ENCODE assay signal across 16 cellular contexts in genomic region chr17:71936977-71937376, GRCh38.
DNase-seq lines count a peak whose midpoint lies in the region; ATAC-seq, FAIRE-seq and TF ChIP-seq lines count a peak whose summit lies in the region.
"Had no signal": no experiment of that assay in that cellular context is flagged by ENCODE, and none has a peak within 500 bp of the region (broad histone marks: within the 10 kb centered on the region; RNA-seq: fewer than 3 reads in every experiment).

No MANE protein-coding gene starts in this region.

- no peak overlapping the region for H2AFZ ChIP-seq in GM23338
- H2AFZ ChIP-seq in trophoblast cell (ENCODE audit: insufficient read depth, low read length, poor library complexity) = no peak overlapping the region

- no peak overlapping the region for H2BK12ac ChIP-seq in trophoblast cell (ENCODE audit: low read length)

- no peaks in the 10 kb centered on the region for H3K9me2 ChIP-seq in GM23338 (ENCODE audit: insufficient read depth)

- DNase-seq in GM23338 (ENCODE audit: low spot score) (peak; percentile 6), M059J (ENCODE audit: low read depth) (peak; percentile 32), epithelial cell of esophagus (ENCODE audit: low read depth) (peak; percentile 93), trophoblast cell (peak in 1 of 2 donors; percentile 2), pancreas (no peak)
- DNase-seq in stimulated activated CD4-positive, alpha-beta T cell treated with anti-CD3 and anti-CD28 coated beads, Interleukin-4, amount 100 ng/mL, for 1 hour = no peak
- DNase-seq: EL, KBM-7, NCI-H1048, NCI-H1436 treated with DMSO at 0.1 percent for 48 hours, NCI-H69 had no signal

- H3K9ac ChIP-seq in trophoblast cell (ENCODE audit: low read length) = no peak overlapping the region

- no peak overlapping the region for H2AK5ac ChIP-seq in trophoblast cell (ENCODE audit: low read length)

- no peak overlapping the region for H3K4me3 Mint-ChIP-seq in GM23338

- no peaks in the 10 kb centered on the region for H3K79me2 ChIP-seq in GM23338 (replicated peaks; ENCODE audit: insufficient read depth)
- H3K79me2 ChIP-seq in trophoblast cell (ENCODE audit: control insufficient read depth, insufficient read depth, low read length, poor library complexity) = no peaks in the 10 kb centered on the region

- peak overlapping the region; percentile 40 for H2BK120ac ChIP-seq in trophoblast cell (ENCODE audit: insufficient read depth, low read length, poor library complexity)

- no peaks in the 10 kb centered on the region; the same call in 2 of the 3 replicates for H3K4me1 Mint-ChIP-seq in GM23338

- H3K4me3 ChIP-seq in GM23338 (no peak overlapping the region), epithelial cell of esophagus (ENCODE audit: low read length) (no peak overlapping the region), trophoblast cell (ENCODE audit: low read depth, low read length) (no peak overlapping the region), pancreas (no peak overlapping the region)
- H3K4me3 ChIP-seq: HAP-1, SJSA1 had no signal

- no peak overlapping the region for H3K4ac ChIP-seq in trophoblast cell (ENCODE audit: low read depth, low read length)

- no peak overlapping the region for H4K12ac ChIP-seq in trophoblast cell (ENCODE audit: low read depth, low read length)

- peaks cover 2% of the 10 kb centered on the region for H3K79me1 ChIP-seq in trophoblast cell (ENCODE audit: low read length)

- H3K4me2 ChIP-seq in GM23338 = no peak overlapping the region
- no peak overlapping the region for H3K4me2 ChIP-seq in trophoblast cell (ENCODE audit: low read length)

- H3K9me3 ChIP-seq in trophoblast cell (ENCODE audit: insufficient read depth, low read depth, low read length) (no peaks in the 10 kb centered on the region), pancreas (no peaks in the 10 kb centered on the region)
- H3K9me3 ChIP-seq: SJSA1 had no signal

- no peak overlapping the region for H3K18ac ChIP-seq in trophoblast cell (ENCODE audit: low read length)

- TF ChIP-seq CTCF in GM23338 (conservative IDR thresholded peaks at IDR 0.05; ENCODE audit: low read depth in 2 of 2) = no peak
- TF ChIP-seq CTCF in epithelial cell of esophagus (IDR thresholded peaks at IDR 0.05; ENCODE audit: insufficient read depth, low read depth, low read length, missing control alignments) = no peak
- TF ChIP-seq CTCF in pancreas (IDR thresholded peaks at IDR 0.05) = no peak

- no peak overlapping the region for H2BK5ac ChIP-seq in trophoblast cell (ENCODE audit: low read depth, low read length, poor library complexity)

- H3K27me3 ChIP-seq in GM23338 (ENCODE audit: insufficient read depth) = no peaks in the 10 kb centered on the region
- no peaks in the 10 kb centered on the region for H3K27me3 ChIP-seq in trophoblast cell (ENCODE audit: insufficient read depth, low read length)
- H3K27me3 ChIP-seq in pancreas = no peaks in the 10 kb centered on the region
- H3K27me3 ChIP-seq: SJSA1 had no signal

- H3K4me1 ChIP-seq in GM23338 (ENCODE audit: insufficient read depth) = no peaks in the 10 kb centered on the region
- H3K4me1 ChIP-seq in trophoblast cell (ENCODE audit: control insufficient read depth in 1 of 2, insufficient read depth in 2 of 2, low read length in 2 of 2) = peaks cover 0 to 7% of the 10 kb centered on the region in 2 experiments
- H3K4me1 ChIP-seq in pancreas = no peaks in the 10 kb centered on the region
- H3K4me1 ChIP-seq: HAP-1, SJSA1 had no signal

- ATAC-seq in GM23338 = no peak
- ATAC-seq in HG03135 (IDR thresholded peaks at IDR 0.05; ENCODE audit: unreplicated experiment) = no peak
- ATAC-seq in pancreas = no peak

- no CpG with 5 or more reads among the region's 2 CpGs for WGBS in trophoblast cell (ENCODE audit: extremely low coverage, insufficient coverage, insufficient read length)
- 89 to 96% methylated on average over 2 of the region's 2 CpGs for WGBS in pancreas, 2 donors

- no peak overlapping the region for H4K91ac ChIP-seq in trophoblast cell (ENCODE audit: low read depth, low read length)

- H3K27ac Mint-ChIP-seq in GM23338 = no peak overlapping the region

- H3K27me3 Mint-ChIP-seq in GM23338 (ENCODE audit: insufficient read depth, low read depth, poor library complexity) = peaks cover 2% of the 10 kb centered on the region

- H4K8ac ChIP-seq in trophoblast cell (ENCODE audit: low read depth, low read length) = no peak overlapping the region

- intact Hi-C loops in pancreas (cut with DNase I) = no loop called here

- H3K14ac ChIP-seq in trophoblast cell (ENCODE audit: low read length) = no peak overlapping the region

- no peaks in the 10 kb centered on the region for H3F3A ChIP-seq in GM23338 (replicated peaks; ENCODE audit: low read depth)

- no peaks in the 10 kb centered on the region for H3K9me3 Mint-ChIP-seq in GM23338

- H4K20me1 ChIP-seq in GM23338 (replicated peaks; ENCODE audit: insufficient read depth) = no peaks in the 10 kb centered on the region

- H3K23ac ChIP-seq in trophoblast cell (ENCODE audit: low read length) = no peak overlapping the region

- no peak overlapping the region for H3K27ac ChIP-seq in GM23338 (ENCODE audit: low read depth)
- no peak overlapping the region for H3K27ac ChIP-seq in trophoblast cell (ENCODE audit: low read depth, low read length)
- no peak overlapping the region for H3K27ac ChIP-seq in pancreas
- H3K27ac ChIP-seq: C4-2B, HL-60, SJSA1 had no signal

- no peaks in the 10 kb centered on the region for H3K36me3 ChIP-seq in GM23338 (ENCODE audit: insufficient read depth)
- H3K36me3 ChIP-seq in trophoblast cell (ENCODE audit: control insufficient read depth in 1 of 2, insufficient read depth in 2 of 2, low read length in 2 of 2) = no peaks in the 10 kb centered on the region
- H3K36me3 ChIP-seq in pancreas = no peaks in the 10 kb centered on the region
- H3K36me3 ChIP-seq: HAP-1, SJSA1 had no signal

- H3K36me3 Mint-ChIP-seq in GM23338 (ENCODE audit: low read depth) = no peaks in the 10 kb centered on the region

- FAIRE-seq in pancreas (lab: Jason Lieb, UNC) = no peak

TF ChIP-seq in GM23338, 12 proteins besides CTCF, POLR2A, EP300 and RAD21:
- TF ChIP-seq ZNF331 (CRISPR knock-in tag; IDR thresholded peaks at IDR 0.05; ENCODE audit: low read depth) = no peak

Comparison
In these comparisons a context has a peak if more than half of its experiments do, and no peak if none do; other contexts are left out.
1. DNase-seq: peak in GM23338 (single experiment), M059J (single experiment) and epithelial cell of esophagus (single experiment); none in pancreas (0 of 6) and stimulated activated CD4-positive, alpha-beta T cell treated with anti-CD3 and anti-CD28 coated beads, Interleukin-4, amount 100 ng/mL, for 1 hour (single experiment).